1 cellular context compared by ENCODE assay signal in the genomic region with DNA sequence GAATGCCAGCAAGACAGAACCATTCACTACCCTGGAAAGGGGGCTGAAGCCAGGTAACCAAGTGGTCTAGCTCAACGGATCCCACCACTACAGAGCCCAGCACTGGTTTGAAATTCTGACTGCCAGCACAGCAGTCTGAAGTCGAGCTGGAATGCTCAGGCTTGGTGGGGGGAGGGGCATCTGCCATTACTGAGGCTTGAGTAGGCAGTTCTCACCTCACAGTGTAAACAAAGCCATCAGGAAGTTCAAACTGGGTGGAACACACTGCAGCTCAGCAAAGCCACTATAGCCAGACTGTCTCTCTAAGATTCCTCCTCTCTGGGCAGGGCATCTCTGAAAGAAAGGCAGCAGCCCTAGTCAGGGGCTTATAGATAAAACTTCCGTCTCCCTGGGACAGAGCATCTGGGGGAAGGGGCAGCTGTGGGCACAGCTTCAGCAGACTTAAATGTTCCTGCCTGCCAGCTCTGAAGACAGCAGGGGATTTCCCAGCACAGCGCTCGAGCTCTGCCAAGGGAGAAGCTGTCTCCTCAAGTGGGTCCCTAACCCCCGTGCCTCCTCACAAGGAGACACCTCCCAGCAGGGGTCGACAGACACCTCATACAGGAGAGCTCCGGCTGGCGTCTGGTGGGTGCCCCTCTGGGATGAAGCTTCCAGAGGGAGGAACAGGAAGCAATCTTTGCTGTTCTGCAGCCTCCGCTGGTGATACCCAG.
TF ChIP-seq lines count a peak whose summit lies in the region.

No MANE protein-coding gene starts in this region.

TF ChIP-seq in H1, 55 proteins besides CTCF, POLR2A, EP300 and RAD21:
- TF ChIP-seq SP1 (IDR thresholded peaks at IDR 0.05; ENCODE audit: low read depth, low read length) = peak; percentile 62; the same call in 1 of the 2 replicates
- TF ChIP-seq ASH2L (IDR thresholded peaks at IDR 0.05; ENCODE audit: low read length) = peak; percentile 41
TF ChIP-seq in H1: peak in this region for 2; not testable (repeated sequence) for 53.
